In the genomic region with DNA sequence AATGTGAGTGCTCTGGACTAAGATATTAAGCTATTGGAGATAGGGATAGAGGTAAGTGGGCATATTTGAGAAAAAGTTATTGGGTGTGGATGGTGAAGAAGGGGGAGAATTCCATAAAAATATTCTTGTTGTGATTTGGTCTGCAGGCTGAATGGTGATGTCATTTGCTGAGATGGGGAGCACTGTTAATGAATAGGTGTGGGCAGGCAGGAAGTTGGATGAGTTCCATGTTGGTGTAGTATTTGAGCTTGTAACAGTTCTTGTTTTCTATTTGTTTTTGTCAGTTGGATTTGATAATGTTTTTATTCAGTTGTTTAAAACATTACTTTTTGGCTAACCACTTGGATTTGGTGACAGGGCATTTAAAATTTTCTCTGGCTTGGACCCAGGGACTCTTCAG, we compare ENCODE assay signal across 26 cellular contexts.
DNase-seq lines count a peak whose midpoint lies in the region; ATAC-seq and TF ChIP-seq lines count a peak whose summit lies in the region.
"Had no signal": no experiment of that assay in that cellular context is flagged by ENCODE, and none has a peak within 500 bp of the region (broad histone marks: within the 10 kb centered on the region; RNA-seq: fewer than 3 reads in every experiment).

No MANE protein-coding gene starts in this region.

- H3K79me2 ChIP-seq in mammary epithelial cell (ENCODE audit: insufficient read depth, low read length) = no peaks in the 10 kb centered on the region

- in situ Hi-C loops in mammary epithelial cell (cut with MboI; ENCODE audit: low sequenced_read_pairs in 2 of 2) = no loop called here

- H3K36me3 ChIP-seq in mammary epithelial cell (ENCODE audit: insufficient read depth, low read length) = no peaks in the 10 kb centered on the region
- no peaks in the 10 kb centered on the region for H3K36me3 ChIP-seq in breast epithelium
- H3K36me3 ChIP-seq: BLaER1 treated with 17β-estradiol and CSF1 and Interleukin-3, amounts not matched to agents 10 nM and 100 nM; SJSA1 had no signal

- no peak overlapping the region for H2AFZ ChIP-seq in mammary epithelial cell (ENCODE audit: low read depth, low read length)
- H2AFZ ChIP-seq: PC-9 had no signal

- dilution Hi-C loops in mammary epithelial cell (cut with HindIII; ENCODE audit: low sequenced_read_pairs) = no loop called here

- H4K20me1 ChIP-seq in mammary epithelial cell (ENCODE audit: insufficient read depth, low read length) = no peaks in the 10 kb centered on the region
- H4K20me1 ChIP-seq: BLaER1 treated with 17β-estradiol and CSF1 and Interleukin-3, amounts not matched to agents 10 nM and 100 nM had no signal

- TF ChIP-seq CTCF in mammary epithelial cell (conservative IDR thresholded peaks at IDR 0.05 in 1 of 2, IDR thresholded peaks at IDR 0.05 in 1 of 2; ENCODE audit: extremely low read depth in 1 of 2, insufficient read depth in 1 of 2, low read depth in 1 of 2, low read length in 2 of 2) (no peak), breast epithelium (IDR thresholded peaks at IDR 0.05) (no peak), fibroblast of pulmonary artery (IDR thresholded peaks at IDR 0.05; ENCODE audit: low read length, missing control alignments) (no peak)

- ATAC-seq in GM18519 (IDR thresholded peaks at IDR 0.05; ENCODE audit: low FRiP score, unreplicated experiment) (no peak), GM21528 (IDR thresholded peaks at IDR 0.05; ENCODE audit: low FRiP score, unreplicated experiment) (no peak)
- ATAC-seq: GM12878, HCT116, T-cell had no signal

- H3K9me3 ChIP-seq in mammary epithelial cell (replicated peaks; ENCODE audit: insufficient read depth, low read length) = no peaks in the 10 kb centered on the region
- H3K9me3 ChIP-seq in breast epithelium = no peaks in the 10 kb centered on the region
- H3K9me3 ChIP-seq: SJSA1 had no signal

- no peak for TF ChIP-seq POLR2A in breast epithelium (IDR thresholded peaks at IDR 0.05)

- no peak overlapping the region for H3K9ac ChIP-seq in mammary epithelial cell (ENCODE audit: insufficient read depth, low read length)
- H3K9ac ChIP-seq: BLaER1 treated with 17β-estradiol and CSF1 and Interleukin-3, amounts not matched to agents 10 nM and 100 nM had no signal

- CTCF ChIA-PET in mammary epithelial cell (lab: Charles Lee; ENCODE audit: low non-redundant PET) = no interaction called here

- no peak overlapping the region for H3K4me2 ChIP-seq in mammary epithelial cell (ENCODE audit: insufficient read depth, low read depth, low read length)
- H3K4me2 ChIP-seq: BLaER1 treated with 17β-estradiol and CSF1 and Interleukin-3, amounts not matched to agents 10 nM and 100 nM; PC-9 had no signal

- no peak overlapping the region for H3K4me3 ChIP-seq in mammary epithelial cell (replicated peaks in 1 of 3; ENCODE audit: insufficient read depth in 1 of 3, low read depth in 2 of 3, low read length in 3 of 3)
- no peak overlapping the region for H3K4me3 ChIP-seq in breast epithelium
- no peak overlapping the region for H3K4me3 ChIP-seq in fibroblast of pulmonary artery (replicated peaks; ENCODE audit: low read depth, low read length)
- H3K4me3 ChIP-seq: BLaER1 treated with 17β-estradiol and CSF1 and Interleukin-3, amounts not matched to agents 10 nM and 100 nM; GM12878; PC-9; SJSA1 had no signal

- H3K27ac ChIP-seq in mammary epithelial cell (ENCODE audit: insufficient read depth, low read depth, low read length) (no peak overlapping the region), breast epithelium (no peak overlapping the region)
- H3K27ac ChIP-seq: BLaER1 treated with 17β-estradiol and CSF1 and Interleukin-3, amounts not matched to agents 10 nM and 100 nM; PC-9; SJSA1 had no signal

- DNase-seq in mammary epithelial cell (peak; percentile 8), breast epithelium (ENCODE audit: low spot score in 2 of 2) (no peak), NCI-H69 (lab: John Stamatoyannopoulos, UW) (peak; percentile 33), fibroblast of pulmonary artery (ENCODE audit: low read depth) (peak; percentile 1), SW 1271 (lab: John Stamatoyannopoulos, UW) (no peak)
- DNase-seq: CD4-positive, alpha-beta T cell; COR-L47; DMS79; EL; GDM1; Karpas-422; NCI-H1092 treated with DMSO at 0.1 percent for 48 hours; NCI-H146; NCI-H1930; NCI-H2227 treated with DMSO at 0.1 percent for 48 hours; NCI-H510A; NCI-H748 treated with DMSO at 0.1 percent for 48 hours; PC-9; Right ventricle myocardium superior; T-cell had no signal

- H3K4me1 ChIP-seq in mammary epithelial cell (ENCODE audit: insufficient read depth, low read length) (peaks cover 4% of the 10 kb centered on the region), breast epithelium (no peaks in the 10 kb centered on the region)
- H3K4me1 ChIP-seq: SJSA1 had no signal

- intact Hi-C loops in mammary epithelial cell (cut with micrococcal nuclease) = no loop called here
- intact Hi-C loops in breast epithelium (cut with DNase I; ENCODE audit: low total_unique reads) = no loop called here

- H3K27me3 ChIP-seq in mammary epithelial cell (ENCODE audit: insufficient read depth, low read length) (no peaks in the 10 kb centered on the region), breast epithelium (no peaks in the 10 kb centered on the region)
- H3K27me3 ChIP-seq: BLaER1 treated with 17β-estradiol and CSF1 and Interleukin-3, amounts not matched to agents 10 nM and 100 nM; SJSA1 had no signal

- BruUV-seq in mammary epithelial cell (replicated peaks; lab: Mats Ljungman, UMichigan) = no TSS peak

Comparison
In these comparisons a context has a peak if more than half of its experiments do, and no peak if none do; other contexts are left out.
1. DNase-seq: peak in mammary epithelial cell (single experiment), NCI-H69 (single experiment) and fibroblast of pulmonary artery (single experiment); none in breast epithelium (0 of 2) and SW 1271 (0 of 2).